Comparison of ENCODE assay signal across 1 cellular context in genomic region chr4:112145326-112145819, GRCh38.
TF ChIP-seq lines count a peak whose summit lies in the region.

TSS of gene FAM241A (plus strand) at chr4:112145454. CDS start at chr4:112145581, 127 bp downstream.

TF ChIP-seq in HepG2, 621 proteins besides CTCF, POLR2A, EP300 and RAD21 (continued from another document):
- TF ChIP-seq GMEB1 (CRISPR knock-in tag; IDR thresholded peaks at IDR 0.05; ENCODE audit: borderline replicate concordance) (no peak), IRX3 (CRISPR knock-in tag; IDR thresholded peaks at IDR 0.05; ENCODE audit: borderline replicate concordance, low read depth) (no peak), ZKSCAN8 (CRISPR knock-in tag; IDR thresholded peaks at IDR 0.05; ENCODE audit: borderline replicate concordance) (no peak), THRA (CRISPR knock-in tag; IDR thresholded peaks at IDR 0.05; ENCODE audit: borderline replicate concordance) (no peak), EED (CRISPR knock-in tag; IDR thresholded peaks at IDR 0.05) (no peak; the same call in 1 of the 2 replicates), SP2 (CRISPR knock-in tag; IDR thresholded peaks at IDR 0.05) (no peak), CBX2 (IDR thresholded peaks at IDR 0.05; ENCODE audit: low read depth, low read length) (no peak), CBX2 (CRISPR knock-in tag; IDR thresholded peaks at IDR 0.05; ENCODE audit: low read depth) (no peak), ZNF784 (CRISPR knock-in tag; IDR thresholded peaks at IDR 0.05; ENCODE audit: borderline replicate concordance) (no peak), MIER2 (CRISPR knock-in tag; IDR thresholded peaks at IDR 0.05) (no peak), HES4 (CRISPR knock-in tag; IDR thresholded peaks at IDR 0.05; ENCODE audit: borderline replicate concordance) (no peak), HOXA3 (CRISPR knock-in tag; IDR thresholded peaks at IDR 0.05) (peak; percentile 36), SMARCE1 (IDR thresholded peaks at IDR 0.05; ENCODE audit: borderline replicate concordance) (no peak), HMGXB4 (CRISPR knock-in tag; IDR thresholded peaks at IDR 0.05; ENCODE audit: borderline replicate concordance in 1 of 2, low read depth in 1 of 2) (peak in 1 of 2 experiments; percentile 15; a peak in 2 of 4 replicates), HNF4G (IDR thresholded peaks at IDR 0.05; ENCODE audit: borderline replicate concordance, low read depth, low read length) (no peak), HNF4G (CRISPR knock-in tag; IDR thresholded peaks at IDR 0.05; ENCODE audit: borderline replicate concordance, low read depth) (0 out of 2 replicates have a peak, but pooled peaks have one; percentile 40), ZNF30 (CRISPR knock-in tag; IDR thresholded peaks at IDR 0.05) (no peak), ZNF317 (CRISPR knock-in tag; IDR thresholded peaks at IDR 0.05) (no peak), ZBTB42 (CRISPR knock-in tag; IDR thresholded peaks at IDR 0.05) (no peak), ZNF10 (CRISPR knock-in tag; IDR thresholded peaks at IDR 0.05; ENCODE audit: borderline replicate concordance, low read depth) (no peak), SP4 (CRISPR knock-in tag; IDR thresholded peaks at IDR 0.05) (peak; percentile 51), HOXA7 (CRISPR knock-in tag; IDR thresholded peaks at IDR 0.05) (no peak), FOXP4 (CRISPR knock-in tag; IDR thresholded peaks at IDR 0.05) (no peak), ARID5B (CRISPR knock-in tag; IDR thresholded peaks at IDR 0.05) (no peak), ZNF44 (CRISPR knock-in tag; IDR thresholded peaks at IDR 0.05) (no peak), TEAD2 (CRISPR knock-in tag; IDR thresholded peaks at IDR 0.05) (no peak), HNF1B (CRISPR knock-in tag; IDR thresholded peaks at IDR 0.05) (no peak), SMAD3 (CRISPR knock-in tag; IDR thresholded peaks at IDR 0.05) (no peak), CCAR2 (optimal IDR thresholded peaks at IDR 0.05; ENCODE audit: low read depth, low read length) (no peak), RFXANK (CRISPR knock-in tag; IDR thresholded peaks at IDR 0.05) (no peak), BHLHE40 (IDR thresholded peaks at IDR 0.05; ENCODE audit: low read length) (no peak), ZNF605 (CRISPR knock-in tag; IDR thresholded peaks at IDR 0.05) (no peak), ZFP36L2 (CRISPR knock-in tag; IDR thresholded peaks at IDR 0.05) (no peak), NFKB2 (CRISPR knock-in tag; IDR thresholded peaks at IDR 0.05; ENCODE audit: borderline replicate concordance) (no peak), MYNN (CRISPR knock-in tag; IDR thresholded peaks at IDR 0.05; ENCODE audit: low read depth) (no peak), ISX (CRISPR knock-in tag; conservative IDR thresholded peaks at IDR 0.05) (no peak), ZNF567 (CRISPR knock-in tag; IDR thresholded peaks at IDR 0.05; ENCODE audit: borderline replicate concordance) (no peak), AFF4 (CRISPR knock-in tag; IDR thresholded peaks at IDR 0.05) (no peak), PRMT3 (CRISPR knock-in tag; IDR thresholded peaks at IDR 0.05; ENCODE audit: borderline replicate concordance, low read depth) (no peak), ZNF276 (CRISPR knock-in tag; IDR thresholded peaks at IDR 0.05; ENCODE audit: low read depth) (no peak), BCL3 (CRISPR knock-in tag; IDR thresholded peaks at IDR 0.05) (no peak)
TF ChIP-seq in HepG2: peak in this region for 64.
